ENCODE assay signal across 23 cellular contexts in genomic region chr17:75350706-75351105, GRCh38. TPM values are rescaled to one million over a fixed set of nuclear protein-coding genes. Genes with fewer than 3 reads are reported as not detected.
A peak's percentile ranks its signal among the peaks of the same experiment; 100 is the strongest.
DNase-seq lines count a peak whose midpoint lies in the region; ATAC-seq, FAIRE-seq and TF ChIP-seq lines count a peak whose summit lies in the region.
"Had no signal": no experiment of that assay in that cellular context is flagged by ENCODE, and none has a peak within 500 bp of the region (broad histone marks: within the 10 kb centered on the region; RNA-seq: fewer than 3 reads in every experiment).

No MANE protein-coding gene starts in this region.

- no peaks in the 10 kb centered on the region for H4K20me1 ChIP-seq in OCI-LY1 (ENCODE audit: insufficient read depth, low read length)

- H3K36me3 Mint-ChIP-seq in activated CD4-positive, alpha-beta T cell treated with anti-CD3 and anti-CD28 coated beads for 36 hours (ENCODE audit: low read depth), result peaks cover 16% of the 10 kb centered on the region
- H3K36me3 Mint-ChIP-seq in glutamatergic neuron (ENCODE audit: unreplicated experiment) (no peaks in the 10 kb centered on the region), progenitor cell of endocrine pancreas (ENCODE audit: insufficient read depth) (peaks cover 6% of the 10 kb centered on the region)

- H3K4me3 ChIP-seq in OCI-LY1 (ENCODE audit: low read depth, low read length, poor library complexity, severe bottlenecking), result no peak overlapping the region
- H3K4me3 ChIP-seq: BLaER1, hepatocyte, tibial artery had no signal

- no peak for DNase-seq in activated CD4-positive, alpha-beta T cell treated with anti-CD3 and anti-CD28 coated beads for 36 hours
- no peak for DNase-seq in activated CD4-positive, alpha-beta T cell treated with anti-CD3 and anti-CD28 coated beads for 1 hour
- no peak for DNase-seq in glutamatergic neuron
- DNase-seq in progenitor cell of endocrine pancreas (ENCODE audit: low spot score, unreplicated experiment), result no peak
- no peak for DNase-seq in HTR-8/SVneo (ENCODE audit: insufficient read length, low spot score)
- DNase-seq in GM19238 (ENCODE audit: insufficient read length, low spot score), result no peak
- DNase-seq in anterior cingulate cortex (lab: John Stamatoyannopoulos, UW), result no peak
- DNase-seq: 8988T, activated T-cell treated with anti-CD3 and anti-CD28 coated beads for 4 hours, amniotic stem cell, DMS79 treated with DMSO at 0.1 percent for 48 hours, mesendoderm, NCI-H1417 treated with DMSO at 0.1 percent for 48 hours, SK-N-SH, small intestine, tibial artery had no signal

- no peaks in the 10 kb centered on the region for H3K27me3 ChIP-seq in OCI-LY1 (ENCODE audit: insufficient read depth, low read length)
- H3K27me3 ChIP-seq: BLaER1, hepatocyte, tibial artery had no signal

- H3K9me3 ChIP-seq in OCI-LY1 (ENCODE audit: low read length), result no peaks in the 10 kb centered on the region
- H3K9me3 ChIP-seq: SK-N-SH, tibial artery had no signal

- no peak overlapping the region for H3K4me3 Mint-ChIP-seq in activated CD4-positive, alpha-beta T cell treated with anti-CD3 and anti-CD28 coated beads for 36 hours
- H3K4me3 Mint-ChIP-seq in glutamatergic neuron (ENCODE audit: unreplicated experiment) (no peak overlapping the region), progenitor cell of endocrine pancreas (ENCODE audit: low read depth) (peak overlapping the region; percentile 7)

- H3K9me3 Mint-ChIP-seq in activated CD4-positive, alpha-beta T cell treated with anti-CD3 and anti-CD28 coated beads for 36 hours (ENCODE audit: low read depth), result no peaks in the 10 kb centered on the region
- H3K9me3 Mint-ChIP-seq in glutamatergic neuron (ENCODE audit: unreplicated experiment), result peaks cover 5% of the 10 kb centered on the region
- H3K9me3 Mint-ChIP-seq in progenitor cell of endocrine pancreas (ENCODE audit: low read depth), result no peaks in the 10 kb centered on the region

- no peaks in the 10 kb centered on the region for H3K9me2 ChIP-seq in OCI-LY1 (ENCODE audit: low read depth, low read length)
- H3K9me2 ChIP-seq: SK-N-SH had no signal

- H3K9ac ChIP-seq in OCI-LY1 (ENCODE audit: low read length), result no peak overlapping the region; the same call in 1 of the 2 replicates
- H3K9ac ChIP-seq: BLaER1, parathyroid adenoma, SK-N-SH had no signal

- peaks cover 13% of the 10 kb centered on the region for H3K36me3 ChIP-seq in OCI-LY1 (ENCODE audit: insufficient read depth, low read length)
- H3K36me3 ChIP-seq: tibial artery had no signal

- no peak for TF ChIP-seq CTCF in OCI-LY1 (IDR thresholded peaks at IDR 0.05; ENCODE audit: low read length)
- TF ChIP-seq CTCF in glutamatergic neuron (IDR thresholded peaks at IDR 0.05; ENCODE audit: partially characterized antibody, unreplicated experiment), result no peak
- TF ChIP-seq CTCF in progenitor cell of endocrine pancreas (IDR thresholded peaks at IDR 0.05; ENCODE audit: unreplicated experiment), result no peak

- CTCF ChIA-PET in activated CD4-positive, alpha-beta T cell treated with anti-CD3 and anti-CD28 coated beads for 36 hours (lab: Charles Lee), result interaction anchor here (0.7 to 1.2 kb wide), 2 partner anchors 13 to 111 kb away, joined by 3 read pairs; no protein-coding TSS in a partner anchor

- no peak for ATAC-seq in activated CD4-positive, alpha-beta T cell treated with anti-CD3 and anti-CD28 coated beads for 36 hours

- peak overlapping the region; percentile 10 for H3K27ac Mint-ChIP-seq in activated CD4-positive, alpha-beta T cell treated with anti-CD3 and anti-CD28 coated beads for 36 hours
- H3K27ac Mint-ChIP-seq in glutamatergic neuron (ENCODE audit: unreplicated experiment) (peak overlapping the region; percentile 54), progenitor cell of endocrine pancreas (peak overlapping the region; percentile 98)

- no peak overlapping the region for H2AFZ ChIP-seq in OCI-LY1 (ENCODE audit: low read length)
- H2AFZ ChIP-seq: hepatocyte, parathyroid adenoma had no signal

- H3K79me2 ChIP-seq in OCI-LY1 (ENCODE audit: insufficient read depth, low read length), result peaks cover 45% of the 10 kb centered on the region

- FAIRE-seq in HTR-8/SVneo (lab: Jason Lieb, UNC), result no peak
- FAIRE-seq: endometrium, RCC 7860, small intestine, TTC549 had no signal

- H3K4me2 ChIP-seq in OCI-LY1 (ENCODE audit: low read length), result no peak overlapping the region
- H3K4me2 ChIP-seq: BLaER1, hepatocyte, SK-N-SH had no signal

- H3K4me1 Mint-ChIP-seq in activated CD4-positive, alpha-beta T cell treated with anti-CD3 and anti-CD28 coated beads for 36 hours, result peaks cover 79% of the 10 kb centered on the region
- H3K4me1 Mint-ChIP-seq in glutamatergic neuron (ENCODE audit: low read depth, unreplicated experiment) (peaks cover 35% of the 10 kb centered on the region), progenitor cell of endocrine pancreas (ENCODE audit: low read depth) (peaks cover 53% of the 10 kb centered on the region)

- H3K4me1 ChIP-seq in OCI-LY1 (ENCODE audit: insufficient read depth, low read length, severe bottlenecking), result peaks cover 75% of the 10 kb centered on the region

- H3K27ac ChIP-seq in OCI-LY1 (ENCODE audit: low read depth, low read length, poor library complexity, severe bottlenecking), result peak overlapping the region; percentile 99
- H3K27ac ChIP-seq: BLaER1, hepatocyte, parathyroid adenoma, tibial artery had no signal

- intact Hi-C loops in activated CD4-positive, alpha-beta T cell treated with anti-CD3 and anti-CD28 coated beads for 36 hours (cut with DNase I, micrococcal nuclease), result no loop called here

- POLR2A ChIA-PET in activated CD4-positive, alpha-beta T cell treated with anti-CD3 and anti-CD28 coated beads for 36 hours (lab: Charles Lee), result interaction anchor here (0.6 kb wide), 1 partner anchor 77 kb away, joined by 4 read pairs; no protein-coding TSS in a partner anchor

- H3F3A ChIP-seq in OCI-LY1 (ENCODE audit: insufficient read depth, low read length), result no peaks in the 10 kb centered on the region

- H3K27me3 Mint-ChIP-seq in activated CD4-positive, alpha-beta T cell treated with anti-CD3 and anti-CD28 coated beads for 36 hours, result no peaks in the 10 kb centered on the region
- H3K27me3 Mint-ChIP-seq in glutamatergic neuron (ENCODE audit: unreplicated experiment) (peaks cover 5% of the 10 kb centered on the region), progenitor cell of endocrine pancreas (no peaks in the 10 kb centered on the region)

RNA-seq across cellular contexts. Expression of gene GRB2, which starts 54.8 kb away (rescaled TPM):
- total RNA-seq in activated CD4-positive, alpha-beta T cell treated with anti-CD3 and anti-CD28 coated beads for 36 hours, result 100 to 1,000 TPM; 157 to 168 TPM
- total RNA-seq in glutamatergic neuron (ENCODE audit: unreplicated experiment) (148 TPM), progenitor cell of endocrine pancreas (84.8 and 87.5 TPM in 2 replicates)

Comparison
In these comparisons a context has a peak if more than half of its experiments do, and no peak if none do; other contexts are left out.
1. H3K27ac Mint-ChIP-seq: peak in every context shown above with its lines; median percentile 98 in progenitor cell of endocrine pancreas; 54 in glutamatergic neuron; 10 in activated CD4-positive, alpha-beta T cell treated with anti-CD3 and anti-CD28 coated beads for 36 hours.